Comparison of ENCODE assay signal across 10 cellular contexts in the genomic region with DNA sequence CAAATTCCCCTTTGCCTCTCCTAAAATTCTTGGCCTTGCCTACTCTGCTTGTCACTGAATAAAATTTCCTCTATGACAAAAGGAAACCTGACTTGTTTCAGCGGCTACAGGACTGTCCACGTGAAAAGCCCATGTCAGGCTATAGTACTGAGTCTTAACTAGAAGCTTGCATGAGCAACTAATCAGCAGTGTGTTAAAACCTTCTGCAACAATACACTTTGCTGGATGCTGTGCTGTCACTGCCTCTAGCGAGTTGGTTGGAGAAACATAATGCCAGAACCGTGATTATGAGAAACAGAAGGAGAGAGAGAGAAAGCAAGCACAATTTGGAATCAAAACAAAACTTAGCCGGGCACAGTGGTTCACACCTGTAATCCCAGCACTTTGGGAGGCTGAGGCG. TPM values are rescaled to one million over a fixed set of nuclear protein-coding genes. Genes with fewer than 3 reads are reported as not detected.
"Had no signal": no experiment of that assay in that cellular context is flagged by ENCODE, and none has a peak within 500 bp of the region (broad histone marks: within the 10 kb centered on the region; RNA-seq: fewer than 3 reads in every experiment).

No MANE protein-coding gene starts in this region.

- H3K9ac ChIP-seq: GM23248, KMS-11 had no signal

- H2AFZ ChIP-seq: GM23248 had no signal

- H3K4me2 ChIP-seq: KMS-11 had no signal

- DNase-seq: GM23248, H9, HCEC 1CT, IMR-90, KBM-7 had no signal

- H3K27ac ChIP-seq: GM23248, HL-60, KMS-11 had no signal

- H3K4me3 ChIP-seq: GM23248 had no signal

- FAIRE-seq: H1, H54 had no signal

RNA-seq across cellular contexts. Expression of a gene that starts 25.7 kb away (rescaled TPM):
- total RNA-seq: GM23248, HT1080, IMR-90 had no signal
- polyA plus RNA-seq: GM23248, IMR-90 had no signal
